Comparison of ENCODE assay signal across 8 cellular contexts in the genomic region with DNA sequence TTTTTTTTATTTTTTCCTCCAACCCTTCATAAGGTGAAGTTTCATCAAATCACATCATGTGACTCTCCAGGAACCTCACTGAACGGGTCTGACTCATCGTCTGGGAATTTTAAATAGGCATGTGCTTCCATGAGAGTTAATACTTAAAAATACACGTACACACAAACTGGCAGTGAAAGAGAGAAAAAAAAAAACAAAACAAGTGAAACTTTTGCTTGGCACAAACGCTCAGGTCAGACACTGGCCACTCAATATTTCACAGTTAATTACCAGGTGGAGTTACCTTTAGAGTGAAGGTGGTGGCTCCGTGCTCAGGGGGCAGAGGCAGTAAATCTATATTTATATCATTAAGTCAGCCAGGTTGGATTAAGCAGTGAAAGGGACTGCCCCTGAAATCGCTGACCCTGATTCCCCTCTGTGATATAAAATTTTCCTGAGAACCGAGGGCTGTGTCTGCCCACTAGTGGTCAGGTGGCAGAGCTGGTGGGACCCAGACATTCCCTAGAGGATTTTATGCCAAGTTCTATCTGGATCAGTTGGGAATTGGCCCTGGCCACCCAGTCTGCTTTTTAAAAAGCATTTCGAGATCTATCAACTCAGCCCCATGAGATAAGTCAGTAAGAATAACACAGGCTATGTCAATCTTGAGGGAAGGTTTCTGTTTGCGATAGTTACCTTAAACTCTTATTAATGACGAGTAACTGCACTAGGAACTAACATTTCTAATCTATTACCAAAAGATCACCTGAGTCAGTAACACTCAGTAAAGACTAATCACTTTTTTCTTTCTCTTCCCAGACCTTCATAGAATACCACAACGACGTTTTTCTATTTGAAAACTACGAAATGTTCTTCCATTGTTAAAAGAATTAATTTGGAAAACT.
DNase-seq lines count a peak whose midpoint lies in the region; ATAC-seq and TF ChIP-seq lines count a peak whose summit lies in the region.

No MANE protein-coding gene starts in this region.

- peak in 3 of 5 experiments; percentile 17 to 45 (median 29) for TF ChIP-seq CTCF in tibial nerve (IDR thresholded peaks at IDR 0.05)

- peak overlapping the region in 1 of 4 donors; percentile 8 for H3K27ac ChIP-seq in tibial nerve

- H3K9me3 ChIP-seq in tibial nerve, result no peaks in the 10 kb centered on the region

- no peak for TF ChIP-seq POLR2A in tibial nerve (IDR thresholded peaks at IDR 0.05)

- 46 to 48% methylated on average over 13 of the region's 13 CpGs for WGBS in tibial nerve, 2 donors

- no peak for ATAC-seq in GM18517 (IDR thresholded peaks at IDR 0.05; ENCODE audit: unreplicated experiment)
- no peak for ATAC-seq in GM19463 (IDR thresholded peaks at IDR 0.05; ENCODE audit: unreplicated experiment)

- H3K27me3 ChIP-seq in tibial nerve, result no peaks in the 10 kb centered on the region

- no peak overlapping the region for H3K4me3 ChIP-seq in tibial nerve

- H3K4me1 ChIP-seq in tibial nerve, result peaks cover 0 to 16% (median 0%) of the 10 kb centered on the region in 4 donors

- peak in 1 of 2 donors; percentile 57 for TF ChIP-seq EP300 in tibial nerve (IDR thresholded peaks at IDR 0.05)

- no peaks in the 10 kb centered on the region for H3K36me3 ChIP-seq in tibial nerve

- DNase-seq in GM04503 (ENCODE audit: low read depth) (peak; percentile 74), NCI-H2029 (lab: John Stamatoyannopoulos, UW) (peak; percentile 71), astrocyte of the hippocampus (ENCODE audit: low read depth, low spot score) (peak; percentile 98), iris pigment epithelial cell (ENCODE audit: low read depth) (peak; percentile 99), tibial nerve (ENCODE audit: low spot score in 2 of 2) (no peak), NCI-H187 treated with DMSO at 0.1 percent for 48 hours (lab: John Stamatoyannopoulos, UW) (no peak)

Comparison
In these comparisons a context has a peak if more than half of its experiments do, and no peak if none do; other contexts are left out.
1. DNase-seq: peak in GM04503 (single experiment), NCI-H2029 (single experiment), astrocyte of the hippocampus (single experiment) and iris pigment epithelial cell (single experiment); none in tibial nerve (0 of 2) and NCI-H187 treated with DMSO at 0.1 percent for 48 hours (single experiment).